ENCODE assay signal across 19 cellular contexts in the genomic region with DNA sequence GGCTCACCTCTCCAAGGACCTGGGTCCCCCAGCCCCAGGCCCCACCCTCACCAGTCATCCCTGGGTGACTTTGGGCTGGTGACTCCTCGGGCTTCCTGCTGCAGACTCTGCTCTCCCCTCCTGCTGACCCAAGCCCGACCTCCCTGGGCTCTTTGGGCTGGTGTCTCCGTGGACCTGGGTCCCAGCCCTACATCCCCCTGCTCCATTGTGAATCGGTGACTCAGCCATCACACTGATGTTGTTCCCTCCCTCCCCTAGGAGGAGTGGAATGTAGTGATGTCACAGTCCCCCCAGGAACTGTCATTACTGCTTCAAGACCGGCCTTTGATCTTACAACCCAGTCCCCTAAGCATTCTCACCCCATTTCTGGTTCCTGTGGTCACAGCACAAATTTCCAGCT.
DNase-seq lines count a peak whose midpoint lies in the region; ATAC-seq and TF ChIP-seq lines count a peak whose summit lies in the region.
"Had no signal": no experiment of that assay in that cellular context is flagged by ENCODE, and none has a peak within 500 bp of the region (broad histone marks: within the 10 kb centered on the region; RNA-seq: fewer than 3 reads in every experiment).

No MANE protein-coding gene starts in this region.

- no peak overlapping the region for H3K27ac Mint-ChIP-seq in neural progenitor cell
- no peak overlapping the region for H3K27ac Mint-ChIP-seq in activated T-cell treated with anti-CD3 and anti-CD28 coated beads, Interleukin-2, amount 50 U/mL, for 24 hours
- H3K27ac Mint-ChIP-seq in glutamatergic neuron (ENCODE audit: unreplicated experiment) = no peak overlapping the region
- H3K27ac Mint-ChIP-seq: activated CD8-positive, alpha-beta memory T cell treated with anti-CD3 and anti-CD28 coated beads, Interleukin-2, amount 10 ng/mL, durations not matched to agents 7 days and 5 days; T-helper 2 cell treated with Interferon-gamma antibody and Interleukin-4, amounts not matched to agents 5 μg/mL and 100 μg/mL, for 36 hours had no signal

- H3K79me2 ChIP-seq in neural progenitor cell (ENCODE audit: low read depth) = no peaks in the 10 kb centered on the region

- no peaks in the 10 kb centered on the region for H3K9me3 ChIP-seq in HUES48 (ENCODE audit: control insufficient read depth, insufficient read depth, low read length)
- H3K9me3 ChIP-seq in ectodermal cell (ENCODE audit: control insufficient read depth, low read length) = no peaks in the 10 kb centered on the region
- no peaks in the 10 kb centered on the region for H3K9me3 ChIP-seq in neural progenitor cell (ENCODE audit: low read depth)
- H3K9me3 ChIP-seq: right atrium auricular region, transverse colon had no signal

- H3K9me3 Mint-ChIP-seq in neural progenitor cell = no peaks in the 10 kb centered on the region
- H3K9me3 Mint-ChIP-seq in activated T-cell treated with anti-CD3 and anti-CD28 coated beads, Interleukin-2, amount 50 U/mL, for 24 hours = no peaks in the 10 kb centered on the region
- H3K9me3 Mint-ChIP-seq in glutamatergic neuron (ENCODE audit: unreplicated experiment) = peaks cover 1% of the 10 kb centered on the region
- H3K9me3 Mint-ChIP-seq: CD8-positive, alpha-beta memory T cell; neural crest cell; T-helper 2 cell treated with Interferon-gamma antibody and Interleukin-4, amounts not matched to agents 5 μg/mL and 100 μg/mL, for 36 hours had no signal

- DNase-seq in Daoy (ENCODE audit: low read depth) (peak; percentile 60), neural progenitor cell (ENCODE audit: low spot score) (peak; percentile 15), GM13977 (ENCODE audit: low spot score) (no peak), glutamatergic neuron (no peak)
- no peak for DNase-seq in activated T-cell treated with anti-CD3 and anti-CD28 coated beads, Interleukin-2, amount 50 U/mL, for 24 hours
- DNase-seq: activated CD8-positive, alpha-beta memory T cell treated with anti-CD3 and anti-CD28 coated beads, Interleukin-2, amount 10 ng/mL, durations not matched to agents 7 days and 5 days; activated effector memory CD4-positive, alpha-beta T cell treated with anti-CD3 and anti-CD28 coated beads, Interleukin-2, amount 50 U/mL, for 16 hours; amygdala; CD8-positive, alpha-beta memory T cell; DMS79 treated with DMSO at 0.1 percent for 48 hours; NCI-H526 treated with DMSO at 0.1 percent for 48 hours; SIG-M5; transverse colon had no signal

- H4K20me1 ChIP-seq in neural progenitor cell (ENCODE audit: low read depth) = no peaks in the 10 kb centered on the region

- in situ Hi-C loops in GM13977 (cut with MboI; ENCODE audit: low pct_unique_long_range_greater_than_20kb, low sequenced_read_pairs, unreplicated experiment) = no loop called here

- H3K27me3 ChIP-seq in HUES48 (ENCODE audit: control insufficient read depth, insufficient read depth, low read length) (no peaks in the 10 kb centered on the region), ectodermal cell (ENCODE audit: control insufficient read depth, insufficient read depth, low read length, poor library complexity, severe bottlenecking) (no peaks in the 10 kb centered on the region), neural progenitor cell (no peaks in the 10 kb centered on the region)
- H3K27me3 ChIP-seq: right atrium auricular region, transverse colon had no signal

- H3K27me3 Mint-ChIP-seq in neural progenitor cell (ENCODE audit: insufficient read depth, low read depth) (peaks cover 15% of the 10 kb centered on the region), glutamatergic neuron (ENCODE audit: unreplicated experiment) (no peaks in the 10 kb centered on the region)
- peaks cover under 1% of the 10 kb centered on the region for H3K27me3 Mint-ChIP-seq in activated T-cell treated with anti-CD3 and anti-CD28 coated beads, Interleukin-2, amount 50 U/mL, for 24 hours

- ATAC-seq in HG02970 (IDR thresholded peaks at IDR 0.05; ENCODE audit: low FRiP score, unreplicated experiment) = no peak
- ATAC-seq: activated CD8-positive, alpha-beta memory T cell treated with anti-CD3 and anti-CD28 coated beads, Interleukin-2, amount 10 ng/mL, durations not matched to agents 7 days and 5 days had no signal

- H3F3A ChIP-seq in neural progenitor cell (ENCODE audit: low read depth) = no peaks in the 10 kb centered on the region

- H3K4me3 Mint-ChIP-seq in neural progenitor cell (no peak overlapping the region), glutamatergic neuron (ENCODE audit: unreplicated experiment) (no peak overlapping the region)
- no peak overlapping the region for H3K4me3 Mint-ChIP-seq in activated T-cell treated with anti-CD3 and anti-CD28 coated beads, Interleukin-2, amount 50 U/mL, for 24 hours
- H3K4me3 Mint-ChIP-seq: activated CD8-positive, alpha-beta memory T cell treated with anti-CD3 and anti-CD28 coated beads, Interleukin-2, amount 10 ng/mL, durations not matched to agents 7 days and 5 days; CD8-positive, alpha-beta memory T cell; neural crest cell; T-helper 2 cell treated with Interferon-gamma antibody and Interleukin-4, amounts not matched to agents 5 μg/mL and 100 μg/mL, for 36 hours had no signal

- H3K27ac ChIP-seq in HUES48 (ENCODE audit: low read depth, low read length) (peak overlapping the region; percentile 66), ectodermal cell (ENCODE audit: insufficient read depth, low read depth, low read length, poor library complexity, severe bottlenecking) (peak overlapping the region; percentile 50), neural progenitor cell (no peak overlapping the region)
- H3K27ac ChIP-seq: right atrium auricular region had no signal

- H3K9ac ChIP-seq in HUES48 (ENCODE audit: low read depth, low read length) = no peak overlapping the region
- H3K9ac ChIP-seq in neural progenitor cell = no peak overlapping the region

- no peak overlapping the region for H3K4me2 ChIP-seq in neural progenitor cell

- H3K36me3 ChIP-seq in HUES48 (ENCODE audit: control insufficient read depth, insufficient read depth, low read length) = no peaks in the 10 kb centered on the region
- no peaks in the 10 kb centered on the region for H3K36me3 ChIP-seq in ectodermal cell (ENCODE audit: control insufficient read depth, insufficient read depth, low read length)
- no peaks in the 10 kb centered on the region for H3K36me3 ChIP-seq in neural progenitor cell
- H3K36me3 ChIP-seq: right atrium auricular region, transverse colon had no signal

- no peak overlapping the region for H2AFZ ChIP-seq in neural progenitor cell (replicated peaks)

- H3K4me1 Mint-ChIP-seq in neural progenitor cell (peaks cover 15% of the 10 kb centered on the region), glutamatergic neuron (ENCODE audit: low read depth, unreplicated experiment) (peaks cover 9% of the 10 kb centered on the region)
- no peaks in the 10 kb centered on the region for H3K4me1 Mint-ChIP-seq in activated T-cell treated with anti-CD3 and anti-CD28 coated beads, Interleukin-2, amount 50 U/mL, for 24 hours (ENCODE audit: low read depth)
- H3K4me1 Mint-ChIP-seq: CD8-positive, alpha-beta memory T cell; neural crest cell had no signal

- no peak overlapping the region for H3K4me3 ChIP-seq in HUES48 (ENCODE audit: low read depth, low read length)
- no peak overlapping the region for H3K4me3 ChIP-seq in ectodermal cell (ENCODE audit: insufficient read depth, low read depth, low read length)
- no peak overlapping the region for H3K4me3 ChIP-seq in neural progenitor cell
- H3K4me3 ChIP-seq: right atrium auricular region, transverse colon had no signal

- no peaks in the 10 kb centered on the region for H3K36me3 Mint-ChIP-seq in neural progenitor cell
- no peaks in the 10 kb centered on the region for H3K36me3 Mint-ChIP-seq in activated T-cell treated with anti-CD3 and anti-CD28 coated beads, Interleukin-2, amount 50 U/mL, for 24 hours (ENCODE audit: low read depth)
- no peaks in the 10 kb centered on the region for H3K36me3 Mint-ChIP-seq in glutamatergic neuron (ENCODE audit: unreplicated experiment)
- H3K36me3 Mint-ChIP-seq: activated CD8-positive, alpha-beta memory T cell treated with anti-CD3 and anti-CD28 coated beads, Interleukin-2, amount 10 ng/mL, durations not matched to agents 7 days and 5 days; CD8-positive, alpha-beta memory T cell had no signal

- TF ChIP-seq CTCF in neural progenitor cell (IDR thresholded peaks at IDR 0.05) (no peak), GM13977 (IDR thresholded peaks at IDR 0.05; ENCODE audit: extremely low read depth, insufficient read depth, missing control alignments) (no peak), glutamatergic neuron (IDR thresholded peaks at IDR 0.05; ENCODE audit: partially characterized antibody, unreplicated experiment) (no peak)

- H3K4me1 ChIP-seq in HUES48 (ENCODE audit: control insufficient read depth, insufficient read depth, low read length) (no peaks in the 10 kb centered on the region; the same call in 1 of the 2 replicates), ectodermal cell (ENCODE audit: control insufficient read depth, insufficient read depth, low read length) (peaks cover 7% of the 10 kb centered on the region), neural progenitor cell (no peaks in the 10 kb centered on the region)
- H3K4me1 ChIP-seq: right atrium auricular region, transverse colon had no signal

- 22 to 37% methylated on average over 5 of the region's 5 CpGs for WGBS in ectodermal cell, 2 experiments

Comparison
In these comparisons a context has a peak if more than half of its experiments do, and no peak if none do; other contexts are left out.
1. DNase-seq: peak in Daoy (single experiment) and neural progenitor cell (single experiment); none in GM13977 (single experiment), activated T-cell treated with anti-CD3 and anti-CD28 coated beads, Interleukin-2, amount 50 U/mL, for 24 hours (single experiment) and glutamatergic neuron (single experiment).